In the genomic region with DNA sequence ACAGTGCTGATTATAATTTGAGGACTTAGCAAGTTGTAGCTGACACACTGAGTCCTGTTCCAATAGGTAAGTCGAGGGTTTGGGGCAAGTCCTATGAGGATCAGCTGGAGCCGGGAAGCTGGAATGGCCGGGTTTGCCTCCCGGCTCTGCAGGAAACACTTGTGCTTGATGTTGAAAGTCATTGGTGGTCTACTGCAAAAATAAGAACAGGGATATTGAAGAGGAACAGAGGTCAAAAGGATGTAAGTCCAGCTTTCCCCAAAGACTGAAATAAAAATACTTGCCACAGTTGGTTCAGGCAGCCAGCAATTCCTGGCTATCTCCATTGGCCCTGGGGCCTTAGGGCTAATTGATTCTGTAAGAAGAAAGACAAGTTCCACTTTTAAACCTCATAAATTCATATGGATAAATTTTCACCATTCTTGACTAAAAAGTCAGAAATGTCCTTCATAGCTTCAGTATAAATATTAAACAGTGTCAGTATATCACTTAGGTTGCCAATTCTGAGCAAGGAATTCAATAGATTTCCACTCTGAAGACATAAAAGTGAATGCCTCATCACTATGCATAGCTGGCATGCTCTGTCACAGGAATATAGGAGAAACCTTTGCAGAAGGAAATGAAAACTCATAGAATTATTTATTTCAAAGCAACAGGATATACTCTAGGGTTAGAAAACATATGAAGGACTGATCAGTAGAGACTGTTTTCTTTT, we compare ENCODE assay signal across 19 cellular contexts.
DNase-seq lines count a peak whose midpoint lies in the region; FAIRE-seq and TF ChIP-seq lines count a peak whose summit lies in the region.
"Had no signal": no experiment of that assay in that cellular context is flagged by ENCODE, and none has a peak within 500 bp of the region (broad histone marks: within the 10 kb centered on the region; RNA-seq: fewer than 3 reads in every experiment).

No MANE protein-coding gene starts in this region.

- H3K9ac ChIP-seq in endothelial cell of umbilical vein (replicated peaks; ENCODE audit: extremely low read depth, insufficient read depth, low read length), result no peak overlapping the region
- no peak overlapping the region for H3K9ac ChIP-seq in kidney (ENCODE audit: low read length in 2 of 2)
- H3K9ac ChIP-seq: KMS-11 had no signal

- DNase-seq in ELR (ENCODE audit: low read depth), result peak; percentile 52
- peak; percentile 18 for DNase-seq in NCI-H69 (lab: John Stamatoyannopoulos, UW)
- peak; percentile 57 for DNase-seq in endothelial cell of umbilical vein (ENCODE audit: low read depth, low spot score)
- no peak for DNase-seq in osteocyte (ENCODE audit: extremely low spot score, unreplicated experiment)
- DNase-seq in activated CD8-positive, alpha-beta memory T cell treated with anti-CD3 and anti-CD28 coated beads for 24 hours, result no peak
- DNase-seq in kidney, result no peak
- DNase-seq in Ammon's horn (ENCODE audit: low spot score), result no peak
- DNase-seq: COR-L47, DMS153, HCEC 1CT, NCI-H1092, NCI-H1694, NCI-H2107, NCI-H226 had no signal

- H2AFZ ChIP-seq in endothelial cell of umbilical vein (ENCODE audit: low read depth, low read length), result peak overlapping the region; percentile 27

- H3K36me3 ChIP-seq in endothelial cell of umbilical vein (ENCODE audit: control insufficient read depth in 2 of 2, extremely low read depth in 1 of 2, insufficient read depth in 2 of 2, low read length in 2 of 2) (no peaks in the 10 kb centered on the region), kidney (ENCODE audit: control insufficient read depth in 1 of 2, insufficient read depth in 2 of 2, low read length in 2 of 2) (no peaks in the 10 kb centered on the region)

- CTCF ChIA-PET in endothelial cell of umbilical vein (lab: Charles Lee), result interaction anchor here (0.9 to 1.1 kb wide), 2 partner anchors 13 to 668 kb away, joined by 3 read pairs; no protein-coding TSS in a partner anchor

- H3K9me1 ChIP-seq in endothelial cell of umbilical vein (replicated peaks; ENCODE audit: control insufficient read depth, extremely low read depth, insufficient read depth, low read length), result no peaks in the 10 kb centered on the region

- H3K4me3 Mint-ChIP-seq in osteocyte (ENCODE audit: unreplicated experiment), result no peak overlapping the region
- H3K4me3 Mint-ChIP-seq: CD14-positive monocyte had no signal

- H3K9me3 Mint-ChIP-seq in osteocyte (ENCODE audit: unreplicated experiment), result no peaks in the 10 kb centered on the region

- TF ChIP-seq POLR2A in endothelial cell of umbilical vein (IDR thresholded peaks at IDR 0.05; ENCODE audit: low read depth, low read length), result no peak

- H3K4me3 ChIP-seq in endothelial cell of umbilical vein (replicated peaks in 1 of 3; ENCODE audit: insufficient read depth in 1 of 3, low read depth in 1 of 3, low read length in 3 of 3) (no peak overlapping the region), kidney (ENCODE audit: low read length in 2 of 2) (no peak overlapping the region)
- H3K4me3 ChIP-seq: SK-N-MC had no signal

- no peaks in the 10 kb centered on the region for H3K27me3 ChIP-seq in endothelial cell of umbilical vein (ENCODE audit: control insufficient read depth in 2 of 2, insufficient read depth in 2 of 2, low read length in 2 of 2)

- H3K4me1 ChIP-seq in endothelial cell of umbilical vein (ENCODE audit: control insufficient read depth, extremely low read depth, insufficient read depth, low read length) (no peaks in the 10 kb centered on the region), kidney (ENCODE audit: control insufficient read depth in 1 of 2, insufficient read depth in 1 of 2, low read depth in 1 of 2, low read length in 2 of 2) (no peaks in the 10 kb centered on the region)

- H3K4me2 ChIP-seq in endothelial cell of umbilical vein (ENCODE audit: insufficient read depth, low read length), result no peak overlapping the region
- H3K4me2 ChIP-seq: KMS-11 had no signal

- H3K79me2 ChIP-seq in endothelial cell of umbilical vein (ENCODE audit: control insufficient read depth, insufficient read depth, low read length), result no peaks in the 10 kb centered on the region

- intact Hi-C loops in endothelial cell of umbilical vein (cut with micrococcal nuclease) (no loop called here), kidney (cut with DNase I) (no loop called here)

- H3K27me3 Mint-ChIP-seq in osteocyte (ENCODE audit: unreplicated experiment), result no peaks in the 10 kb centered on the region

- dilution Hi-C loops in endothelial cell of umbilical vein (cut with MboI; ENCODE audit: extremely low pct_ligation_motif_present, low sequenced_read_pairs), result no loop called here

- H3K27ac Mint-ChIP-seq in osteocyte (ENCODE audit: unreplicated experiment), result peak overlapping the region; percentile 76
- H3K27ac Mint-ChIP-seq: CD14-positive monocyte had no signal

- peaks cover 15% of the 10 kb centered on the region for H3K4me1 Mint-ChIP-seq in osteocyte (ENCODE audit: unreplicated experiment)
- H3K4me1 Mint-ChIP-seq: CD14-positive monocyte had no signal

- H3K9me3 ChIP-seq in endothelial cell of umbilical vein (replicated peaks; ENCODE audit: control insufficient read depth, insufficient read depth, low read length) (no peaks in the 10 kb centered on the region), kidney (ENCODE audit: control insufficient read depth in 1 of 2, low read length in 2 of 2) (no peaks in the 10 kb centered on the region)

- H3K36me3 Mint-ChIP-seq in osteocyte (ENCODE audit: unreplicated experiment), result peaks cover 5% of the 10 kb centered on the region
- H3K36me3 Mint-ChIP-seq: CD14-positive monocyte had no signal

- H3K27ac ChIP-seq in endothelial cell of umbilical vein (ENCODE audit: insufficient read depth, low read depth, low read length) (no peak overlapping the region), kidney (ENCODE audit: low read depth in 2 of 2, low read length in 2 of 2) (no peak overlapping the region)
- H3K27ac ChIP-seq: KMS-11, SK-N-MC had no signal

- H4K20me1 ChIP-seq in endothelial cell of umbilical vein (replicated peaks; ENCODE audit: control insufficient read depth, extremely low read depth, insufficient read depth, low read length), result no peaks in the 10 kb centered on the region

- FAIRE-seq in endothelial cell of umbilical vein (lab: Jason Lieb, UNC) (no peak), kidney (lab: Jason Lieb, UNC) (no peak)
- FAIRE-seq: G401.6, GM12891 had no signal

- POLR2A ChIA-PET in endothelial cell of umbilical vein (lab: Charles Lee), result no interaction called here

- TF ChIP-seq CTCF in endothelial cell of umbilical vein (IDR thresholded peaks at IDR 0.05; ENCODE audit: extremely low read depth in 1 of 2, insufficient read depth in 1 of 2, low read depth in 1 of 2, low read length in 2 of 2) (no peak), osteocyte (IDR thresholded peaks at IDR 0.05) (no peak), kidney (IDR thresholded peaks at IDR 0.05; ENCODE audit: borderline replicate concordance, extremely low read depth, insufficient read depth) (no peak)

- BruUV-seq in endothelial cell of umbilical vein (replicated peaks; lab: Mats Ljungman, UMichigan), result no TSS peak

TF ChIP-seq in endothelial cell of umbilical vein, 7 proteins besides CTCF, POLR2A, EP300 and RAD21:
- TF ChIP-seq MYC (IDR thresholded peaks at IDR 0.05; ENCODE audit: low read depth, low read length) (no peak), EZH2 (IDR thresholded peaks at IDR 0.05; ENCODE audit: borderline replicate concordance, low read depth, low read length, severe bottlenecking) (no peak), FOS (IDR thresholded peaks at IDR 0.05; ENCODE audit: borderline replicate concordance, insufficient read depth, low read length) (no peak), GATA2 (IDR thresholded peaks at IDR 0.05; ENCODE audit: insufficient read depth, insufficient read length, low read depth, low read length) (no peak), JUN (IDR thresholded peaks at IDR 0.05; ENCODE audit: borderline replicate concordance, insufficient read depth, insufficient read length, low read depth) (no peak), POLR2AphosphoS5 (IDR thresholded peaks at IDR 0.05; ENCODE audit: insufficient read depth, low read depth, low read length) (no peak)
- TF ChIP-seq, protein P1, sequence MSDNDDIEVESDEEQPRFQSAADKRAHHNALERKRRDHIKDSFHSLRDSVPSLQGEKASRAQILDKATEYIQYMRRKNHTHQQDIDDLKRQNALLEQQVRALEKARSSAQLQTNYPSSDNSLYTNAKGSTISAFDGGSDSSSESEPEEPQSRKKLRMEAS (IDR thresholded peaks at IDR 0.05; ENCODE audit: insufficient read depth, insufficient read length), result no peak

Comparison
In these comparisons a context has a peak if more than half of its experiments do, and no peak if none do; other contexts are left out.
1. DNase-seq: peak in ELR (single experiment), NCI-H69 (single experiment) and endothelial cell of umbilical vein (single experiment); none in osteocyte (single experiment), activated CD8-positive, alpha-beta memory T cell treated with anti-CD3 and anti-CD28 coated beads for 24 hours (single experiment), kidney (single experiment) and Ammon's horn (single experiment).